Comparison of ENCODE assay signal across 12 cellular contexts in the genomic region with DNA sequence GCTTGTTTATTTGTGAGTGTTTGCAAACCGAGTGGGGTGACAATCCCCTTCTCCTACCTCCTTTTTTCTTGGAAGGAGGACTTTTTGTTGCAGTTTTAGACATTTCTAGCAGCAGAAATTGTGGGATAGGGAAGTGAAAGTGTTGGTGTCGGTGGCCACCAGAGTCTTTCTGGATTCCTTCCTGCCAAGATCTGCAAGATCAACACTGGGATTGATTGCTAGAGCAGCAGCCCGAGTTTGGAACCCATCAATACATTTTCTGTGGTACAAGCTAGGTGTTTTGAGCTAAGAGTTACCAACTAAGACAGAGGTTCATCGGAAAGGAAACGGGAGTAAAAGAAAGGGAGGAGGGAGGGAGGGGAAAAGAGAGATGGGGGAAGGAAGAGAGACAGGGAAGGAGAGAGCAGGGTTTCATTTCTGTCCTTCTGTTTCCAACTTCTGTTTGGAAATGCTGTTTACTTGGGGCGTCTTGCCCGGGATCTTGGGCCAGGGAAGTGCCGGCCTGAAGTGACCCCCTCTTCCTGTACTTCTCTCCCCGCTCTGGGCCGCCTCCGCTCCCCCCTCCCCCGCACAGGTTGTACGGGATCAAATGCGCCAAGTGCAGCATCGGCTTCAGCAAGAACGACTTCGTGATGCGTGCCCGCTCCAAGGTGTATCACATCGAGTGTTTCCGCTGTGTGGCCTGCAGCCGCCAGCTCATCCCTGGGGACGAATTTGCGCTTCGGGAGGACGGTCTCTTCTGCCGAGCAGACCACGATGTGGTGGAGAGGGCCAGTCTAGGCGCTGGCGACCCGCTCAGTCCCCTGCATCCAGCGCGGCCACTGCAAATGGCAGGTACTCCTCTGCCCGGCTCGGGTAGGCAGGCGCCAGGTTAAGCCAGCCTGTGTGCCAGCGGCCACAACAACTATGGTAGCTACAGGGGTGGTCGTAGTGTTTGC. TPM values are rescaled to one million over a fixed set of nuclear protein-coding genes. Genes with fewer than 3 reads are reported as not detected.
A peak's percentile ranks its signal among the peaks of the same experiment; 100 is the strongest.
DNase-seq lines count a peak whose midpoint lies in the region; ATAC-seq and TF ChIP-seq lines count a peak whose summit lies in the region.
"Had no signal": no experiment of that assay in that cellular context is flagged by ENCODE, and none has a peak within 500 bp of the region (broad histone marks: within the 10 kb centered on the region; RNA-seq: fewer than 3 reads in every experiment).

No MANE protein-coding gene starts in this region.

- H3K36me3 Mint-ChIP-seq in activated CD4-positive, alpha-beta T cell treated with anti-CD3 and anti-CD28 coated beads, Interleukin-2, amount 10 ng/mL, durations not matched to agents 24 days and 14 days (ENCODE audit: low read depth) = no peaks in the 10 kb centered on the region
- no peaks in the 10 kb centered on the region for H3K36me3 Mint-ChIP-seq in CD8-positive, alpha-beta memory T cell

- peaks cover 86% of the 10 kb centered on the region for H3K27me3 Mint-ChIP-seq in activated CD4-positive, alpha-beta T cell treated with anti-CD3 and anti-CD28 coated beads, Interleukin-2, amount 10 ng/mL, durations not matched to agents 24 days and 14 days
- peaks cover 67 to 81% of the 10 kb centered on the region in 2 donors for H3K27me3 Mint-ChIP-seq in CD8-positive, alpha-beta memory T cell

- no peaks in the 10 kb centered on the region for H3K36me3 ChIP-seq in ES-I3 (ENCODE audit: insufficient read depth, low read length)
- H3K36me3 ChIP-seq in prostate gland = no peaks in the 10 kb centered on the region
- H3K36me3 ChIP-seq in CD8-positive, alpha-beta memory T cell (ENCODE audit: insufficient read depth, low read length) = no peaks in the 10 kb centered on the region

- POLR2A ChIA-PET in CD8-positive, alpha-beta memory T cell (lab: Charles Lee) = no interaction called here

- peaks cover 2% of the 10 kb centered on the region for H3K4me1 Mint-ChIP-seq in activated CD4-positive, alpha-beta T cell treated with anti-CD3 and anti-CD28 coated beads, Interleukin-2, amount 10 ng/mL, durations not matched to agents 24 days and 14 days
- peaks cover 0 to 8% (median 0%) of the 10 kb centered on the region in 3 donors for H3K4me1 Mint-ChIP-seq in CD8-positive, alpha-beta memory T cell

- ATAC-seq in HG03520 (IDR thresholded peaks at IDR 0.05; ENCODE audit: unreplicated experiment) = no peak

- CTCF ChIA-PET in CD8-positive, alpha-beta memory T cell (lab: Charles Lee) = no interaction called here

- H3K27ac Mint-ChIP-seq in activated CD4-positive, alpha-beta T cell treated with anti-CD3 and anti-CD28 coated beads, Interleukin-2, amount 10 ng/mL, durations not matched to agents 24 days and 14 days = no peak overlapping the region
- H3K27ac Mint-ChIP-seq in CD8-positive, alpha-beta memory T cell = no peak overlapping the region

- H3K9ac ChIP-seq in ES-I3 (ENCODE audit: low read depth, low read length) = peak overlapping the region; percentile 19; the same call in 1 of the 2 replicates

- H3K9me3 ChIP-seq in ES-I3 (ENCODE audit: control insufficient read depth, insufficient read depth, low read length) (no peaks in the 10 kb centered on the region), prostate gland (no peaks in the 10 kb centered on the region)
- H3K9me3 ChIP-seq in CD8-positive, alpha-beta memory T cell (ENCODE audit: low read length) = no peaks in the 10 kb centered on the region

- H3K9me3 Mint-ChIP-seq in activated CD4-positive, alpha-beta T cell treated with anti-CD3 and anti-CD28 coated beads, Interleukin-2, amount 10 ng/mL, durations not matched to agents 24 days and 14 days = peaks cover 4% of the 10 kb centered on the region
- peaks cover 0 to 31% (median 10%) of the 10 kb centered on the region in 5 donors for H3K9me3 Mint-ChIP-seq in CD8-positive, alpha-beta memory T cell

- H3K27me3 ChIP-seq in prostate gland (replicated peaks; ENCODE audit: insufficient read depth) = peaks cover 11% of the 10 kb centered on the region
- H3K27me3 ChIP-seq in CD8-positive, alpha-beta memory T cell (ENCODE audit: insufficient read depth, low read length, poor library complexity, severe bottlenecking) = peaks cover 17% of the 10 kb centered on the region

- no peak overlapping the region for H3K4me3 Mint-ChIP-seq in activated CD4-positive, alpha-beta T cell treated with anti-CD3 and anti-CD28 coated beads, Interleukin-2, amount 10 ng/mL, durations not matched to agents 24 days and 14 days
- no peak overlapping the region for H3K4me3 Mint-ChIP-seq in CD8-positive, alpha-beta memory T cell

- H3K4me1 ChIP-seq in ES-I3 (ENCODE audit: insufficient read depth, low read length) = peaks cover 18% of the 10 kb centered on the region; the same call in 1 of the 2 replicates
- no peaks in the 10 kb centered on the region for H3K4me1 ChIP-seq in prostate gland (replicated peaks)
- H3K4me1 ChIP-seq in CD8-positive, alpha-beta memory T cell (ENCODE audit: insufficient read depth, low read length) = no peaks in the 10 kb centered on the region

- TF ChIP-seq CTCF in foreskin fibroblast (IDR thresholded peaks at IDR 0.05; ENCODE audit: low read depth, low read length) (no peak), prostate gland (IDR thresholded peaks at IDR 0.05) (no peak)

- WGBS in prostate gland = 6% methylated on average over 34 of the region's 38 CpGs

- H3K27ac ChIP-seq in prostate gland = peak overlapping the region; percentile 62 to 90
- H3K27ac ChIP-seq in CD8-positive, alpha-beta memory T cell (ENCODE audit: low read depth, low read length) = no peak overlapping the region

- no peak for TF ChIP-seq POLR2A in prostate gland (IDR thresholded peaks at IDR 0.05)

- H3K4me3 ChIP-seq in foreskin fibroblast (ENCODE audit: low read depth in 1 of 2, low read length in 2 of 2) = peak overlapping the region; percentile 37 to 92
- H3K4me3 ChIP-seq in prostate gland = peak overlapping the region; percentile 42 to 51
- no peak overlapping the region for H3K4me3 ChIP-seq in CD8-positive, alpha-beta memory T cell (ENCODE audit: low read length)

- DNase-seq in NCI-H748 (lab: John Stamatoyannopoulos, UW; ENCODE audit: unreplicated experiment) (peak; percentile 85), foreskin fibroblast (peak in 1 of 2 donors; percentile 74), prostate gland (ENCODE audit: low spot score) (no peak), NCI-H526 treated with DMSO at 0.1 percent for 48 hours (lab: John Stamatoyannopoulos, UW) (no peak)
- DNase-seq in activated CD4-positive, alpha-beta T cell treated with anti-CD3 and anti-CD28 coated beads, Interleukin-2, amount 10 ng/mL, durations not matched to agents 24 days and 14 days = no peak
- DNase-seq in CD8-positive, alpha-beta memory T cell = no peak
- DNase-seq: activated naive CD4-positive, alpha-beta T cell treated with Interleukin-2 at 50 U/mL for 16 hours; dermis blood vessel endothelial cell; NK-92 treated with Interleukin-12 subunit alpha and Interleukin-12 subunit beta, amount 100 ng/mL, for 24 hours had no signal

- intact Hi-C loops in prostate gland (cut with DNase I) = no loop called here
- intact Hi-C loops in activated CD4-positive, alpha-beta T cell treated with anti-CD3 and anti-CD28 coated beads, Interleukin-2, amount 10 ng/mL, durations not matched to agents 24 days and 14 days (cut with micrococcal nuclease) = no loop called here

RNA-seq across cellular contexts. Expression of gene ISL1, which starts 3.9 kb away (rescaled TPM):
- total RNA-seq in prostate gland = 10 to 100 TPM in 1 of 2 donors, 1 to 10 TPM in 1; 5.5 to 15.2 TPM
- not detected in 2 replicates for total RNA-seq in activated CD4-positive, alpha-beta T cell treated with anti-CD3 and anti-CD28 coated beads, Interleukin-2, amount 10 ng/mL, durations not matched to agents 24 days and 14 days
- total RNA-seq in CD8-positive, alpha-beta memory T cell = not detected
- not detected for polyA plus RNA-seq in CD8-positive, alpha-beta memory T cell
- total RNA-seq: dermis blood vessel endothelial cell, G401 had no signal
